1 cellular context compared by ENCODE assay signal in the genomic region with DNA sequence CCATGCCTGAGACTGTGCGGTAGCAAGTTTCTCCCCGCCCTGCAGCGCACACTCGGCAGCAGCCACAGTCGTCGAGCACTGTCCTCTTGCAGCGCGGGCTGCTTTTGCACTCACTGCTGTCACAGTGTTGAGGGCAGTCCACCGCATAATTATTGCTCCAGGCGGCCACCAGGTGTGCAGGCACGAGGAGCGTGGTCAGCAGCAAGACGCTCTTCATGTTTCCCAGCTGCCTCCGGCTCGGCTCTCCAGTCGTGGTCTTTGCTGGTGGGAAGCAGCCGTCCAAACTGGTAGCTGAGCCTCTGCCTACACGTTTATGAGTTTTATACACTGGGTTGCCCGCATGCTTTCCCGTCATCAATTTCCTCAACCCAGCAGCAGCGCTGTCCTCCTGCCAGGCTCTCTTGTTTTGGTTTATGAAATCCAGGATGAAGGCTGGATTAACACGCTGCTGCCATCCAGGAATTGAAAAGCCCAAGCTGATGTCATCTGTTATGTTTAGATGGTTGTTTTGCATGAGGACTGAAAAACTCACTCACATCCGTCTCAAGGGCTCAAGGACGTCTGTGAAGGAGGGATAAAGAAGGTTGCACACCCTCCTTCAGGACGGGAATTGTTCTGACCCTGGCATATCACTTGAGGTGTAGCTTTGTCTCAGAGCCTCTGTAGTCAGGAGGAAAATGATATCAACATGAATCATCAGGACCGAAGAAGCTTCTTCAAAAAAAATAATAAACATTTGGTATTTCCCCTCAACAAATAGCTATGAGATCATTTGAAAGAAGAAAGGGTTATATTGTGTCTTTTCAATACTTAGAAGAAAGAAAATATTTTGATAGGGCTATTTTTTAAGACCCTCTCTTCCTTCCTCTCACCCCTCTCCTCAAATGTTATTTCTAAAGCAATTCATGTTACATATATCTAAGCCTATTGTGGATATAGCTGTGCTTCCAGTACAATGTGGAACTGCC.
TF ChIP-seq lines count a peak whose summit lies in the region.

A gene with protein sequence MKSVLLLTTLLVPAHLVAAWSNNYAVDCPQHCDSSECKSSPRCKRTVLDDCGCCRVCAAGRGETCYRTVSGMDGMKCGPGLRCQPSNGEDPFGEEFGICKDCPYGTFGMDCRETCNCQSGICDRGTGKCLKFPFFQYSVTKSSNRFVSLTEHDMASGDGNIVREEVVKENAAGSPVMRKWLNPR (minus strand): TSS at position 293 of the 968 bp plus-strand sequence. CDS start 76 bp downstream, at position 217.

TF ChIP-seq in HEK293, 187 proteins besides CTCF, POLR2A, EP300 and RAD21 (continued from another document and continues in another):
- TF ChIP-seq OVOL3 (tag by site-specific recombination; IDR thresholded peaks at IDR 0.05) (no peak), ZNF785 (tag by site-specific recombination; IDR thresholded peaks at IDR 0.05) (no peak), ZNF24 (tag by site-specific recombination; IDR thresholded peaks at IDR 0.05) (no peak), GFI1B (tag by site-specific recombination; IDR thresholded peaks at IDR 0.05) (no peak), ZNF514 (tag by site-specific recombination; IDR thresholded peaks at IDR 0.05) (no peak), KLF8 (tag by site-specific recombination; IDR thresholded peaks at IDR 0.05) (no peak), MYNN (tag by site-specific recombination; IDR thresholded peaks at IDR 0.05; ENCODE audit: borderline replicate concordance) (no peak), ZNF223 (tag by site-specific recombination; IDR thresholded peaks at IDR 0.05) (no peak), ZNF404 (tag by site-specific recombination; IDR thresholded peaks at IDR 0.05) (no peak), ZNF133 (tag by site-specific recombination; IDR thresholded peaks at IDR 0.05) (no peak), ZSCAN23 (tag by site-specific recombination; IDR thresholded peaks at IDR 0.05) (no peak), ZNF549 (tag by site-specific recombination; IDR thresholded peaks at IDR 0.05) (no peak), ZNF792 (tag by site-specific recombination; IDR thresholded peaks at IDR 0.05) (no peak), ZBTB7A (tag by site-specific recombination; IDR thresholded peaks at IDR 0.05; ENCODE audit: low read depth) (no peak), ZNF10 (tag by site-specific recombination; IDR thresholded peaks at IDR 0.05) (no peak), ZNF433 (tag by site-specific recombination; IDR thresholded peaks at IDR 0.05; ENCODE audit: low read depth) (no peak), ZNF354C (tag by site-specific recombination; IDR thresholded peaks at IDR 0.05; ENCODE audit: borderline replicate concordance, low read depth) (no peak), SCRT1 (tag by site-specific recombination; IDR thresholded peaks at IDR 0.05; ENCODE audit: borderline replicate concordance) (no peak), ZEB2 (tag by site-specific recombination; IDR thresholded peaks at IDR 0.05) (no peak; the same call in 1 of the 2 replicates), ZNF837 (tag by site-specific recombination; IDR thresholded peaks at IDR 0.05) (no peak), TRIM28 (IDR thresholded peaks at IDR 0.05; ENCODE audit: borderline replicate concordance, low read length) (peak; percentile 54; the same call in 1 of the 2 replicates)
- TF ChIP-seq, protein P1, sequence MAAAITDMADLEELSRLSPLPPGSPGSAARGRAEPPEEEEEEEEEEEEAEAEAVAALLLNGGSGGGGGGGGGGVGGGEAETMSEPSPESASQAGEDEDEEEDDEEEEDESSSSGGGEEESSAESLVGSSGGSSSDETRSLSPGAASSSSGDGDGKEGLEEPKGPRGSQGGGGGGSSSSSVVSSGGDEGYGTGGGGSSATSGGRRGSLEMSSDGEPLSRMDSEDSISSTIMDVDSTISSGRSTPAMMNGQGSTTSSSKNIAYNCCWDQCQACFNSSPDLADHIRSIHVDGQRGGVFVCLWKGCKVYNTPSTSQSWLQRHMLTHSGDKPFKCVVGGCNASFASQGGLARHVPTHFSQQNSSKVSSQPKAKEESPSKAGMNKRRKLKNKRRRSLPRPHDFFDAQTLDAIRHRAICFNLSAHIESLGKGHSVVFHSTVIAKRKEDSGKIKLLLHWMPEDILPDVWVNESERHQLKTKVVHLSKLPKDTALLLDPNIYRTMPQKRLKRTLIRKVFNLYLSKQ (tag by site-specific recombination; IDR thresholded peaks at IDR 0.05; ENCODE audit: borderline replicate concordance) = no peak
- TF ChIP-seq, protein P2, sequence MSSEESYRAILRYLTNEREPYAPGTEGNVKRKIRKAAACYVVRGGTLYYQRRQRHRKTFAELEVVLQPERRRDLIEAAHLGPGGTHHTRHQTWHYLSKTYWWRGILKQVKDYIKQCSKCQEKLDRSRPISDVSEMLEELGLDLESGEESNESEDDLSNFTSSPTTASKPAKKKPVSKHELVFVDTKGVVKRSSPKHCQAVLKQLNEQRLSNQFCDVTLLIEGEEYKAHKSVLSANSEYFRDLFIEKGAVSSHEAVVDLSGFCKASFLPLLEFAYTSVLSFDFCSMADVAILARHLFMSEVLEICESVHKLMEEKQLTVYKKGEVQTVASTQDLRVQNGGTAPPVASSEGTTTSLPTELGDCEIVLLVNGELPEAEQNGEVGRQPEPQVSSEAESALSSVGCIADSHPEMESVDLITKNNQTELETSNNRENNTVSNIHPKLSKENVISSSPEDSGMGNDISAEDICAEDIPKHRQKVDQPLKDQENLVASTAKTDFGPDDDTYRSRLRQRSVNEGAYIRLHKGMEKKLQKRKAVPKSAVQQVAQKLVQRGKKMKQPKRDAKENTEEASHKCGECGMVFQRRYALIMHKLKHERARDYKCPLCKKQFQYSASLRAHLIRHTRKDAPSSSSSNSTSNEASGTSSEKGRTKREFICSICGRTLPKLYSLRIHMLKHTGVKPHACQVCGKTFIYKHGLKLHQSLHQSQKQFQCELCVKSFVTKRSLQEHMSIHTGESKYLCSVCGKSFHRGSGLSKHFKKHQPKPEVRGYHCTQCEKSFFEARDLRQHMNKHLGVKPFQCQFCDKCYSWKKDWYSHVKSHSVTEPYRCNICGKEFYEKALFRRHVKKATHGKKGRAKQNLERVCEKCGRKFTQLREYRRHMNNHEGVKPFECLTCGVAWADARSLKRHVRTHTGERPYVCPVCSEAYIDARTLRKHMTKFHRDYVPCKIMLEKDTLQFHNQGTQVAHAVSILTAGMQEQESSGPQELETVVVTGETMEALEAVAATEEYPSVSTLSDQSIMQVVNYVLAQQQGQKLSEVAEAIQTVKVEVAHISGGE (tag by site-specific recombination; conservative IDR thresholded peaks at IDR 0.05; ENCODE audit: low read depth) = 0 out of 2 replicates have a peak, but pooled peaks have one; percentile 17
- TF ChIP-seq, protein P3, sequence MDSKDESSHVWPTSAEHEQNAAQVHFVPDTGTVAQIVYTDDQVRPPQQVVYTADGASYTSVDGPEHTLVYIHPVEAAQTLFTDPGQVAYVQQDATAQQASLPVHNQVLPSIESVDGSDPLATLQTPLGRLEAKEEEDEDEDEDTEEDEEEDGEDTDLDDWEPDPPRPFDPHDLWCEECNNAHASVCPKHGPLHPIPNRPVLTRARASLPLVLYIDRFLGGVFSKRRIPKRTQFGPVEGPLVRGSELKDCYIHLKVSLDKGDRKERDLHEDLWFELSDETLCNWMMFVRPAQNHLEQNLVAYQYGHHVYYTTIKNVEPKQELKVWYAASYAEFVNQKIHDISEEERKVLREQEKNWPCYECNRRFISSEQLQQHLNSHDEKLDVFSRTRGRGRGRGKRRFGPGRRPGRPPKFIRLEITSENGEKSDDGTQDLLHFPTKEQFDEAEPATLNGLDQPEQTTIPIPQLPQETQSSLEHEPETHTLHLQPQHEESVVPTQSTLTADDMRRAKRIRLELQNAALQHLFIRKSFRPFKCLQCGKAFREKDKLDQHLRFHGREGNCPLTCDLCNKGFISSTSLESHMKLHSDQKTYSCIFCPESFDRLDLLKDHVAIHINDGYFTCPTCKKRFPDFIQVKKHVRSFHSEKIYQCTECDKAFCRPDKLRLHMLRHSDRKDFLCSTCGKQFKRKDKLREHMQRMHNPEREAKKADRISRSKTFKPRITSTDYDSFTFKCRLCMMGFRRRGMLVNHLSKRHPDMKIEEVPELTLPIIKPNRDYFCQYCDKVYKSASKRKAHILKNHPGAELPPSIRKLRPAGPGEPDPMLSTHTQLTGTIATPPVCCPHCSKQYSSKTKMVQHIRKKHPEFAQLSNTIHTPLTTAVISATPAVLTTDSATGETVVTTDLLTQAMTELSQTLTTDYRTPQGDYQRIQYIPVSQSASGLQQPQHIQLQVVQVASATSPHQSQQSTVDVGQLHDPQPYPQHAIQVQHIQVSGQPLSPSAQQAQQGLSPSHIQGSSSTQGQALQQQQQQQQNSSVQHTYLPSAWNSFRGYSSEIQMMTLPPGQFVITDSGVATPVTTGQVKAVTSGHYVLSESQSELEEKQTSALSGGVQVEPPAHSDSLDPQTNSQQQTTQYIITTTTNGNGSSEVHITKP (tag by site-specific recombination; IDR thresholded peaks at IDR 0.05) = peak; percentile 80
- TF ChIP-seq, protein P4, sequence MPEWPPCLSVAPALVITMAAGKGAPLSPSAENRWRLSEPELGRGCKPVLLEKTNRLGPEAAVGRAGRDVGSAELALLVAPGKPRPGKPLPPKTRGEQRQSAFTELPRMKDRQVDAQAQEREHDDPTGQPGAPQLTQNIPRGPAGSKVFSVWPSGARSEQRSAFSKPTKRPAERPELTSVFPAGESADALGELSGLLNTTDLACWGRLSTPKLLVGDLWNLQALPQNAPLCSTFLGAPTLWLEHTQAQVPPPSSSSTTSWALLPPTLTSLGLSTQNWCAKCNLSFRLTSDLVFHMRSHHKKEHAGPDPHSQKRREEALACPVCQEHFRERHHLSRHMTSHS (tag by site-specific recombination; IDR thresholded peaks at IDR 0.05) = no peak
- TF ChIP-seq, protein P5, sequence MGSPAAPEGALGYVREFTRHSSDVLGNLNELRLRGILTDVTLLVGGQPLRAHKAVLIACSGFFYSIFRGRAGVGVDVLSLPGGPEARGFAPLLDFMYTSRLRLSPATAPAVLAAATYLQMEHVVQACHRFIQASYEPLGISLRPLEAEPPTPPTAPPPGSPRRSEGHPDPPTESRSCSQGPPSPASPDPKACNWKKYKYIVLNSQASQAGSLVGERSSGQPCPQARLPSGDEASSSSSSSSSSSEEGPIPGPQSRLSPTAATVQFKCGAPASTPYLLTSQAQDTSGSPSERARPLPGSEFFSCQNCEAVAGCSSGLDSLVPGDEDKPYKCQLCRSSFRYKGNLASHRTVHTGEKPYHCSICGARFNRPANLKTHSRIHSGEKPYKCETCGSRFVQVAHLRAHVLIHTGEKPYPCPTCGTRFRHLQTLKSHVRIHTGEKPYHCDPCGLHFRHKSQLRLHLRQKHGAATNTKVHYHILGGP (tag by site-specific recombination; IDR thresholded peaks at IDR 0.05) = peak; percentile 96
- TF ChIP-seq, protein P6, sequence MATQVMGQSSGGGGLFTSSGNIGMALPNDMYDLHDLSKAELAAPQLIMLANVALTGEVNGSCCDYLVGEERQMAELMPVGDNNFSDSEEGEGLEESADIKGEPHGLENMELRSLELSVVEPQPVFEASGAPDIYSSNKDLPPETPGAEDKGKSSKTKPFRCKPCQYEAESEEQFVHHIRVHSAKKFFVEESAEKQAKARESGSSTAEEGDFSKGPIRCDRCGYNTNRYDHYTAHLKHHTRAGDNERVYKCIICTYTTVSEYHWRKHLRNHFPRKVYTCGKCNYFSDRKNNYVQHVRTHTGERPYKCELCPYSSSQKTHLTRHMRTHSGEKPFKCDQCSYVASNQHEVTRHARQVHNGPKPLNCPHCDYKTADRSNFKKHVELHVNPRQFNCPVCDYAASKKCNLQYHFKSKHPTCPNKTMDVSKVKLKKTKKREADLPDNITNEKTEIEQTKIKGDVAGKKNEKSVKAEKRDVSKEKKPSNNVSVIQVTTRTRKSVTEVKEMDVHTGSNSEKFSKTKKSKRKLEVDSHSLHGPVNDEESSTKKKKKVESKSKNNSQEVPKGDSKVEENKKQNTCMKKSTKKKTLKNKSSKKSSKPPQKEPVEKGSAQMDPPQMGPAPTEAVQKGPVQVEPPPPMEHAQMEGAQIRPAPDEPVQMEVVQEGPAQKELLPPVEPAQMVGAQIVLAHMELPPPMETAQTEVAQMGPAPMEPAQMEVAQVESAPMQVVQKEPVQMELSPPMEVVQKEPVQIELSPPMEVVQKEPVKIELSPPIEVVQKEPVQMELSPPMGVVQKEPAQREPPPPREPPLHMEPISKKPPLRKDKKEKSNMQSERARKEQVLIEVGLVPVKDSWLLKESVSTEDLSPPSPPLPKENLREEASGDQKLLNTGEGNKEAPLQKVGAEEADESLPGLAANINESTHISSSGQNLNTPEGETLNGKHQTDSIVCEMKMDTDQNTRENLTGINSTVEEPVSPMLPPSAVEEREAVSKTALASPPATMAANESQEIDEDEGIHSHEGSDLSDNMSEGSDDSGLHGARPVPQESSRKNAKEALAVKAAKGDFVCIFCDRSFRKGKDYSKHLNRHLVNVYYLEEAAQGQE (tag by site-specific recombination; IDR thresholded peaks at IDR 0.05) = no peak
- TF ChIP-seq, protein P7, sequence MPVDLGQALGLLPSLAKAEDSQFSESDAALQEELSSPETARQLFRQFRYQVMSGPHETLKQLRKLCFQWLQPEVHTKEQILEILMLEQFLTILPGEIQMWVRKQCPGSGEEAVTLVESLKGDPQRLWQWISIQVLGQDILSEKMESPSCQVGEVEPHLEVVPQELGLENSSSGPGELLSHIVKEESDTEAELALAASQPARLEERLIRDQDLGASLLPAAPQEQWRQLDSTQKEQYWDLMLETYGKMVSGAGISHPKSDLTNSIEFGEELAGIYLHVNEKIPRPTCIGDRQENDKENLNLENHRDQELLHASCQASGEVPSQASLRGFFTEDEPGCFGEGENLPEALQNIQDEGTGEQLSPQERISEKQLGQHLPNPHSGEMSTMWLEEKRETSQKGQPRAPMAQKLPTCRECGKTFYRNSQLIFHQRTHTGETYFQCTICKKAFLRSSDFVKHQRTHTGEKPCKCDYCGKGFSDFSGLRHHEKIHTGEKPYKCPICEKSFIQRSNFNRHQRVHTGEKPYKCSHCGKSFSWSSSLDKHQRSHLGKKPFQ (tag by site-specific recombination; IDR thresholded peaks at IDR 0.05) = no peak
- TF ChIP-seq, protein P8, sequence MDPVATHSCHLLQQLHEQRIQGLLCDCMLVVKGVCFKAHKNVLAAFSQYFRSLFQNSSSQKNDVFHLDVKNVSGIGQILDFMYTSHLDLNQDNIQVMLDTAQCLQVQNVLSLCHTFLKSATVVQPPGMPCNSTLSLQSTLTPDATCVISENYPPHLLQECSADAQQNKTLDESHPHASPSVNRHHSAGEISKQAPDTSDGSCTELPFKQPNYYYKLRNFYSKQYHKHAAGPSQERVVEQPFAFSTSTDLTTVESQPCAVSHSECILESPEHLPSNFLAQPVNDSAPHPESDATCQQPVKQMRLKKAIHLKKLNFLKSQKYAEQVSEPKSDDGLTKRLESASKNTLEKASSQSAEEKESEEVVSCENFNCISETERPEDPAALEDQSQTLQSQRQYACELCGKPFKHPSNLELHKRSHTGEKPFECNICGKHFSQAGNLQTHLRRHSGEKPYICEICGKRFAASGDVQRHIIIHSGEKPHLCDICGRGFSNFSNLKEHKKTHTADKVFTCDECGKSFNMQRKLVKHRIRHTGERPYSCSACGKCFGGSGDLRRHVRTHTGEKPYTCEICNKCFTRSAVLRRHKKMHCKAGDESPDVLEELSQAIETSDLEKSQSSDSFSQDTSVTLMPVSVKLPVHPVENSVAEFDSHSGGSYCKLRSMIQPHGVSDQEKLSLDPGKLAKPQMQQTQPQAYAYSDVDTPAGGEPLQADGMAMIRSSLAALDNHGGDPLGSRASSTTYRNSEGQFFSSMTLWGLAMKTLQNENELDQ (tag by site-specific recombination; IDR thresholded peaks at IDR 0.05; ENCODE audit: low read depth) = no peak
- TF ChIP-seq, protein P9, sequence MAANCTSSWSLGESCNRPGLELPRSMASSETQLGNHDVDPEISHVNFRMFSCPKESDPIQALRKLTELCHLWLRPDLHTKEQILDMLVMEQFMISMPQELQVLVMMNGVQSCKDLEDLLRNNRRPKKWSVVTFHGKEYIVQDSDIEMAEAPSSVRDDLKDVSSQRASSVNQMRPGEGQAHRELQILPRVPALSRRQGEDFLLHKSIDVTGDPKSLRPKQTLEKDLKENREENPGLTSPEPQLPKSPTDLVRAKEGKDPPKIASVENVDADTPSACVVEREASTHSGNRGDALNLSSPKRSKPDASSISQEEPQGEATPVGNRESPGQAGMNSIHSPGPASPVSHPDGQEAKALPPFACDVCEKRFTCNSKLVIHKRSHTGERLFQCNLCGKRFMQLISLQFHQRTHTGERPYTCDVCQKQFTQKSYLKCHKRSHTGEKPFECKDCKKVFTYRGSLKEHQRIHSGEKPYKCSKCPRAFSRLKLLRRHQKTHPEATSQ (tag by site-specific recombination; IDR thresholded peaks at IDR 0.05) = no peak
